ENCODE assay signal across 26 cellular contexts in the genomic region with DNA sequence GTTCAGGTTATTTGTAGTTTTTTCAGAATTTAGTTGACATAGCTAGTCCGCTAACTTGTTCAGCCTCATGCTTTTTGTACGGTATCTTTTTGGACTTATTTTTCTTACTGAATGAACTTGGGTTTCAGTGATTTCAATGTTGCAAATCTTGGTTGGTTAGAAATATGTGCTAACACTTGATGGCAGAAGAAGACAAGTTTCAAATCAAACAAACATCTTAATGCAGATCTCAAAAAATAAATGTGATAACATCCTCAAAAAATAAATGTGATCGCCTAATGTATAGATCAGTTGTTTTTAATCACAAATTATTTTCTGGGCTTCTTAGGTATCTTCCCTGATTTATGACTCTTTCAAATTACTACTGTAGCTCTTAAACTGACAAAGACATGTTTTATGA.
A peak's percentile ranks its signal among the peaks of the same experiment; 100 is the strongest.
DNase-seq lines count a peak whose midpoint lies in the region; ATAC-seq and TF ChIP-seq lines count a peak whose summit lies in the region.
"Had no signal": no experiment of that assay in that cellular context is flagged by ENCODE, and none has a peak within 500 bp of the region (broad histone marks: within the 10 kb centered on the region; RNA-seq: fewer than 3 reads in every experiment).

No MANE protein-coding gene starts in this region.

- ATAC-seq in natural killer cell (no peak), foreskin keratinocyte (no peak), GM19328 (IDR thresholded peaks at IDR 0.05; ENCODE audit: unreplicated experiment) (no peak)
- ATAC-seq in natural killer cell treated with Interleukin-12 subunit alpha and Interleukin-12 subunit beta and Interleukin-15 and Interleukin-18, amount 100 ng/mL, for 72 hours: no peak
- ATAC-seq: effector memory CD8-positive, alpha-beta T cell; gastrocnemius medialis; left ventricle myocardium superior; sciatic nerve; stimulated activated naive CD8-positive, alpha-beta T cell treated with anti-CD3 and anti-CD28 coated beads, Interleukin-15, amount 100 ng/mL, for 72 hours had no signal

- H3K27me3 ChIP-seq in foreskin keratinocyte: no peaks in the 10 kb centered on the region
- H3K27me3 ChIP-seq: adrenal gland, gastrocnemius medialis, SJCRH30, tibial nerve had no signal

- H2AFZ ChIP-seq in OCI-LY7 (ENCODE audit: low read length): no peak overlapping the region

- H3K27ac ChIP-seq in OCI-LY7 (ENCODE audit: low read depth, low read length, poor library complexity, severe bottlenecking) (no peak overlapping the region), foreskin keratinocyte (no peak overlapping the region)
- H3K27ac ChIP-seq: adrenal gland, gastrocnemius medialis, SJCRH30, tibial nerve had no signal

- H3K27me3 Mint-ChIP-seq in natural killer cell (ENCODE audit: low read depth in 2 of 2): no peaks in the 10 kb centered on the region
- no peaks in the 10 kb centered on the region for H3K27me3 Mint-ChIP-seq in natural killer cell treated with Interleukin-12 subunit alpha and Interleukin-12 subunit beta and Interleukin-15 and Interleukin-18, amount 100 ng/mL, for 72 hours
- H3K27me3 Mint-ChIP-seq: brain; effector memory CD8-positive, alpha-beta T cell; stimulated activated naive CD8-positive, alpha-beta T cell treated with anti-CD3 and anti-CD28 coated beads, Interleukin-15, amount 100 ng/mL, for 72 hours had no signal

- CTCF ChIA-PET in OCI-LY7 (lab: Charles Lee; ENCODE audit: unreplicated experiment): no interaction called here

- H3K79me2 ChIP-seq in OCI-LY7 (ENCODE audit: insufficient read depth, low read depth, low read length): no peaks in the 10 kb centered on the region

- no peak overlapping the region for H3K4me3 Mint-ChIP-seq in natural killer cell
- no peak overlapping the region for H3K4me3 Mint-ChIP-seq in natural killer cell treated with Interleukin-12 subunit alpha and Interleukin-12 subunit beta and Interleukin-15 and Interleukin-18, amount 100 ng/mL, for 72 hours
- H3K4me3 Mint-ChIP-seq: effector memory CD8-positive, alpha-beta T cell; neural crest cell; stimulated activated naive CD8-positive, alpha-beta T cell treated with anti-CD3 and anti-CD28 coated beads, Interleukin-15, amount 100 ng/mL, for 72 hours had no signal

- H3K4me1 Mint-ChIP-seq in natural killer cell: peaks cover 42 to 46% of the 10 kb centered on the region in 2 donors
- peaks cover 6 to 11% of the 10 kb centered on the region in 2 donors for H3K4me1 Mint-ChIP-seq in natural killer cell treated with Interleukin-12 subunit alpha and Interleukin-12 subunit beta and Interleukin-15 and Interleukin-18, amount 100 ng/mL, for 72 hours (ENCODE audit: low read depth in 2 of 2)
- H3K4me1 Mint-ChIP-seq: neural crest cell had no signal

- no peaks in the 10 kb centered on the region for H3K9me3 ChIP-seq in OCI-LY7 (ENCODE audit: low read length)
- H3K9me3 ChIP-seq: adrenal gland, gastrocnemius medialis, SJCRH30, tibial nerve had no signal

- no TSS peak for BruUV-seq in OCI-LY7 (replicated peaks; lab: Mats Ljungman, UMichigan)

- peaks cover 3% of the 10 kb centered on the region for H3K36me3 ChIP-seq in OCI-LY7 (ENCODE audit: insufficient read depth, low read length)
- H3K36me3 ChIP-seq: adrenal gland, gastrocnemius medialis, SJCRH30 had no signal

- POLR2A ChIA-PET in OCI-LY7 (lab: Charles Lee): no interaction called here

- peaks cover 5% of the 10 kb centered on the region for H3K36me3 Mint-ChIP-seq in natural killer cell
- no peaks in the 10 kb centered on the region for H3K36me3 Mint-ChIP-seq in natural killer cell treated with Interleukin-12 subunit alpha and Interleukin-12 subunit beta and Interleukin-15 and Interleukin-18, amount 100 ng/mL, for 72 hours
- H3K36me3 Mint-ChIP-seq: brain had no signal

- DNase-seq in natural killer cell (no peak), OCI-LY7 (ENCODE audit: low spot score) (no peak), foreskin keratinocyte (no peak), D341Med (ENCODE audit: low spot score) (no peak), NCI-H1417 treated with DMSO at 0.1 percent for 48 hours (lab: John Stamatoyannopoulos, UW) (no peak), HK-2 (ENCODE audit: unreplicated experiment) (no peak)
- DNase-seq in natural killer cell treated with Interleukin-12 subunit alpha and Interleukin-12 subunit beta and Interleukin-15 and Interleukin-18, amount 100 ng/mL, for 72 hours (ENCODE audit: low spot score): no peak
- DNase-seq: adrenal gland; effector memory CD8-positive, alpha-beta T cell; gastrocnemius medialis; GOT3; hypothalamus; KG1; left ventricle myocardium superior; midbrain; NCI-H1436; NCI-H510A treated with DMSO at 0.1 percent for 48 hours; SJCRH30; stimulated activated CD4-positive, alpha-beta T cell treated with anti-CD3 and anti-CD28 coated beads, Interleukin-15, amount 100 ng/mL, for 24 hours; stimulated activated naive CD8-positive, alpha-beta T cell treated with anti-CD3 and anti-CD28 coated beads, Interleukin-15, amount 100 ng/mL, for 72 hours; T-helper 1 cell had no signal

- no peaks in the 10 kb centered on the region for H4K20me1 ChIP-seq in OCI-LY7 (ENCODE audit: insufficient read depth, low read length)

- H3K9me3 Mint-ChIP-seq in natural killer cell: no peaks in the 10 kb centered on the region
- no peaks in the 10 kb centered on the region for H3K9me3 Mint-ChIP-seq in natural killer cell treated with Interleukin-12 subunit alpha and Interleukin-12 subunit beta and Interleukin-15 and Interleukin-18, amount 100 ng/mL, for 72 hours
- H3K9me3 Mint-ChIP-seq: brain; effector memory CD8-positive, alpha-beta T cell had no signal

- peak overlapping the region; percentile 2 to 7 for H3K27ac Mint-ChIP-seq in natural killer cell
- H3K27ac Mint-ChIP-seq in natural killer cell treated with Interleukin-12 subunit alpha and Interleukin-12 subunit beta and Interleukin-15 and Interleukin-18, amount 100 ng/mL, for 72 hours: no peak overlapping the region
- H3K27ac Mint-ChIP-seq: stimulated activated naive CD8-positive, alpha-beta T cell treated with anti-CD3 and anti-CD28 coated beads, Interleukin-15, amount 100 ng/mL, for 72 hours had no signal

- TF ChIP-seq CTCF in natural killer cell (IDR thresholded peaks at IDR 0.05): no peak
- TF ChIP-seq CTCF in OCI-LY7 (conservative IDR thresholded peaks at IDR 0.05; ENCODE audit: low read length): peak; percentile 45; the same call in 1 of the 2 replicates
- peak; percentile 9 for TF ChIP-seq CTCF in foreskin keratinocyte (conservative IDR thresholded peaks at IDR 0.05)

- intact Hi-C loops in natural killer cell (cut with micrococcal nuclease): no loop called here
- intact Hi-C loops in OCI-LY7 (cut with micrococcal nuclease; ENCODE audit: unreplicated experiment): no loop called here

- H3K4me1 ChIP-seq in OCI-LY7 (ENCODE audit: insufficient read depth, low read length, poor library complexity, severe bottlenecking) (peaks cover 3% of the 10 kb centered on the region), foreskin keratinocyte (no peaks in the 10 kb centered on the region)
- H3K4me1 ChIP-seq: adrenal gland, gastrocnemius medialis, SJCRH30, tibial nerve had no signal

- H3K4me3 ChIP-seq in OCI-LY7 (ENCODE audit: low read depth, low read length, poor library complexity, severe bottlenecking): no peak overlapping the region
- H3K4me3 ChIP-seq: adrenal gland, gastrocnemius medialis, SJCRH30, tibial nerve had no signal

- no peak overlapping the region for H3K4me2 ChIP-seq in OCI-LY7 (ENCODE audit: low read length)

- H3K9me2 ChIP-seq in OCI-LY7 (ENCODE audit: insufficient read depth, low read length): no peaks in the 10 kb centered on the region

Comparison
In these comparisons a context has a peak if more than half of its experiments do, and no peak if none do; other contexts are left out.
1. H3K27ac Mint-ChIP-seq: peak in natural killer cell (2 of 2); none in natural killer cell treated with Interleukin-12 subunit alpha and Interleukin-12 subunit beta and Interleukin-15 and Interleukin-18, amount 100 ng/mL, for 72 hours (0 of 2).